In genomic region chr2:39153312-39153711, GRCh38 we compare ENCODE assay signal across 11 cellular contexts.
"Had no signal": no experiment of that assay in that cellular context is flagged by ENCODE, and none has a peak within 500 bp of the region (broad histone marks: within the 10 kb centered on the region; RNA-seq: fewer than 3 reads in every experiment).

No MANE protein-coding gene starts in this region.

- H3K4me3 ChIP-seq: body of pancreas, lung had no signal

- H3K9me3 ChIP-seq: body of pancreas had no signal

- ATAC-seq: body of pancreas; left cardiac atrium; naive thymus-derived CD4-positive, alpha-beta T cell; stimulated activated memory B cell treated with anti-CD40 and anti-IgM and Interleukin-4, amounts not matched to agents 10 μg/mL and 1 μg/mL and 100 μg/mL, for 72 hours had no signal

- DNase-seq: activated CD4-positive, alpha-beta T cell treated with anti-CD3 and anti-CD28 coated beads, Interleukin-2, amount 50 U/mL, for 1 hour; activated CD4-positive, CD25-positive, alpha-beta regulatory T cell; activated naive CD4-positive, alpha-beta T cell treated with anti-CD3 and anti-CD28 coated beads, Interleukin-2, amount 50 U/mL, for 16 hours; amniotic stem cell; body of pancreas; left cardiac atrium; naive thymus-derived CD4-positive, alpha-beta T cell; stimulated activated CD4-positive, alpha-beta T cell treated with anti-CD3 and anti-CD28 coated beads, Interleukin-1b, Interleukin-23, amount 100 ng/mL, for 48 hours; substantia nigra had no signal

- H3K27me3 ChIP-seq: body of pancreas had no signal

- H3K4me1 ChIP-seq: body of pancreas had no signal

- H3K27ac ChIP-seq: body of pancreas had no signal
